ENCODE assay signal across 8 cellular contexts in the genomic region with DNA sequence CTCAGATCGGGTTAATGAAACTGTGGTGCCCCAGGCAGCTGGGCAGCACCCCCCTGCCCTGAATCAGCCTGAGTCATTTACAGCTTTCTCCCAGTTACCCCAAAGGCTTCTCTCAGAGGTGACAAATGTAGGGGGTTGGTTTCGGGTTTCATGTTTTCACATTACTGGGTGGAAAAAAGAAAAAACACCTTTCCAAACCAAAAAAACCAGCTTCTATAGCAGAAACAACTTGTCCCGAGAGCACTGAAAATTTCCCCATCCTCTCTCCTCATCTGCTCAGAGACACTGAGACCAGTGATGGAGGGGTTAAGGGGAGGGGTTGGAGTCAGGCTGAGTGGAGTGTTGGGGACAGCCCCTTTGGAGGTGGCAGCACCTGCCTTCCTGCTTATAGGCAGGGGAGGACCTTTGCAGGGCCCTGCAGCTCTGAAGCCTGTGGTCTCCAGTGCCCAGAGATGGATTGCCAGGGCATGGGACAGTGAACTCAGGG. TPM values are rescaled to one million over a fixed set of nuclear protein-coding genes. Genes with fewer than 3 reads are reported as not detected.
DNase-seq lines count a peak whose midpoint lies in the region; ATAC-seq, FAIRE-seq and TF ChIP-seq lines count a peak whose summit lies in the region.

No MANE protein-coding gene starts in this region.

- WGBS in HUES64, result 55% methylated on average over 2 of the region's 3 CpGs
- WGBS in K562 (ENCODE audit: insufficient coverage, low coverage, missing lambda C conversion rate), result 62% methylated on average over 3 of the region's 3 CpGs

- no peaks in the 10 kb centered on the region for H3K27me3 ChIP-seq in HUES64 (ENCODE audit: insufficient read depth, low read length)
- no peaks in the 10 kb centered on the region for H3K27me3 ChIP-seq in K562 (ENCODE audit: control insufficient read depth in 2 of 2, insufficient read depth in 2 of 2, low read length in 2 of 2)
- H3K27me3 ChIP-seq in dorsolateral prefrontal cortex, result no peaks in the 10 kb centered on the region
- no peaks in the 10 kb centered on the region for H3K27me3 ChIP-seq in right atrium auricular region

- no peak overlapping the region for H2AFZ ChIP-seq in K562 (ENCODE audit: low read depth, low read length)

- POLR2A ChIA-PET in K562 (lab: Yijun Ruan, JAX), result interaction anchor here (0.6 to 4.0 kb wide), 13 partner anchors 9 to 1982 kb away, joined by 3 to 43 read pairs (median 5); a partner anchor contains a TSS

- in situ Hi-C loops in K562 (cut with MboI), result loop anchor here (25.0 kb wide), 1 partner anchor 559 kb away; no protein-coding TSS in a partner anchor

- H3K27ac ChIP-seq in HUES64 (ENCODE audit: low read depth, low read length), result 0 out of 2 replicates have a peak overlapping the region, but pooled peaks have one; percentile 15
- H3K27ac ChIP-seq in K562 (ENCODE audit: extremely low read depth, low read depth, low read length), result no peak overlapping the region
- no peak overlapping the region for H3K27ac ChIP-seq in dorsolateral prefrontal cortex
- no peak overlapping the region for H3K27ac ChIP-seq in right atrium auricular region

- CTCF ChIA-PET in K562 (lab: Yijun Ruan, JAX; ENCODE audit: low intra/inter-chr PET ratio), result no interaction called here

- no peaks in the 10 kb centered on the region for H3K79me2 ChIP-seq in K562 (ENCODE audit: control insufficient read depth, insufficient read depth, low read length)

- TF ChIP-seq RAD21 in K562 (CRISPR knock-in tag; conservative IDR thresholded peaks at IDR 0.05 in 1 of 2, IDR thresholded peaks at IDR 0.05 in 1 of 2), result no peak

- no peaks in the 10 kb centered on the region for H3K9me1 ChIP-seq in K562 (ENCODE audit: control insufficient read depth, insufficient read depth, low read length)

- intact Hi-C loops in K562 (cut with micrococcal nuclease) (no loop called here), dorsolateral prefrontal cortex (cut with DNase I) (loop anchor here (5.0 to 10.0 kb wide), 3 partner anchors 789 to 809 kb away; no protein-coding TSS in a partner anchor)

- H3K9ac ChIP-seq in HUES64 (ENCODE audit: low read depth, low read length) (no peak overlapping the region), K562 (ENCODE audit: insufficient read depth in 1 of 2, low read depth in 2 of 2, low read length in 2 of 2) (no peak overlapping the region)

- peaks cover 21% of the 10 kb centered on the region for H4K20me1 ChIP-seq in K562 (replicated peaks; ENCODE audit: control insufficient read depth, insufficient read depth, low read length)

- H3K36me3 ChIP-seq in HUES64 (ENCODE audit: insufficient read depth, low read length) (peaks cover 34% of the 10 kb centered on the region), K562 (ENCODE audit: control insufficient read depth, insufficient read depth, low read length) (peaks cover 43% of the 10 kb centered on the region), right atrium auricular region (peaks cover 28% of the 10 kb centered on the region)

- no peak overlapping the region for H3K4me2 ChIP-seq in K562 (ENCODE audit: insufficient read depth, low read length)

- no TSS peak for BruUV-seq in K562 (replicated peaks; lab: Mats Ljungman, UMichigan)

- H3K4me3 ChIP-seq in HUES64 (ENCODE audit: low read length), result no peak overlapping the region
- no peak overlapping the region for H3K4me3 ChIP-seq in K562
- no peak overlapping the region for H3K4me3 ChIP-seq in dorsolateral prefrontal cortex
- no peak overlapping the region for H3K4me3 ChIP-seq in right atrium auricular region

- TF ChIP-seq POLR2A in K562 (conservative IDR thresholded peaks at IDR 0.05), result no peak

- ATAC-seq in GM18508 (IDR thresholded peaks at IDR 0.05; ENCODE audit: insufficient read depth, unreplicated experiment) (peak; percentile 44), GM21619 (IDR thresholded peaks at IDR 0.05; ENCODE audit: unreplicated experiment) (peak; percentile 61), K562 (peak; percentile 49)
- peak; percentile 91 for ATAC-seq in stimulated activated naive CD8-positive, alpha-beta T cell treated with anti-CD3 and anti-CD28 coated beads, Interleukin-15, Interleukin-2, amounts not matched to agents 100 U/mL and 50 U/mL, for 24 hours

- no peak for TF ChIP-seq EP300 in K562 (IDR thresholded peaks at IDR 0.05; ENCODE audit: low read length)

- no peak for DNase-seq in K562 (ENCODE audit: extremely low read depth in 1 of 4, low spot score in 3 of 4)
- DNase-seq in stimulated activated naive CD8-positive, alpha-beta T cell treated with anti-CD3 and anti-CD28 coated beads, Interleukin-15, Interleukin-2, amounts not matched to agents 100 U/mL and 50 U/mL, for 24 hours, result peak; percentile 80
- DNase-seq in dorsolateral prefrontal cortex, result no peak
- DNase-seq in HTR-8/SVneo (ENCODE audit: insufficient read length, low spot score), result no peak
- no peak for DNase-seq in right atrium auricular region (ENCODE audit: low spot score)

- TF ChIP-seq CTCF in K562 (IDR thresholded peaks at IDR 0.05 in 2 of 3, conservative IDR thresholded peaks at IDR 0.05 in 1 of 3; ENCODE audit: insufficient read depth in 2 of 3, low read depth in 1 of 3, low read length in 3 of 3), result no peak
- TF ChIP-seq CTCF in dorsolateral prefrontal cortex (IDR thresholded peaks at IDR 0.05 in 54 of 56, conservative IDR thresholded peaks at IDR 0.05 in 2 of 56; ENCODE audit: low read depth in 1 of 56, partially characterized antibody in 56 of 56), result no peak
- no peak for TF ChIP-seq CTCF in right atrium auricular region (IDR thresholded peaks at IDR 0.05)

- H3K4me1 ChIP-seq in HUES64 (ENCODE audit: insufficient read depth, low read length), result peaks cover 36% of the 10 kb centered on the region
- H3K4me1 ChIP-seq in K562 (replicated peaks in 1 of 2; ENCODE audit: control insufficient read depth in 2 of 2, insufficient read depth in 2 of 2, low read length in 2 of 2), result peaks cover 10 to 34% of the 10 kb centered on the region in 2 experiments; a peak in 4 of 5 replicates
- H3K4me1 ChIP-seq in right atrium auricular region, result peaks cover 0 to 28% of the 10 kb centered on the region in 2 donors

- H3K9me3 ChIP-seq in HUES64 (ENCODE audit: insufficient read depth, low read depth, low read length), result no peaks in the 10 kb centered on the region
- no peaks in the 10 kb centered on the region for H3K9me3 ChIP-seq in K562 (replicated peaks; ENCODE audit: control insufficient read depth, insufficient read depth, low read depth, low read length)
- H3K9me3 ChIP-seq in right atrium auricular region, result no peaks in the 10 kb centered on the region

- no peak for FAIRE-seq in K562 (lab: Jason Lieb, UNC)
- FAIRE-seq in HTR-8/SVneo (lab: Jason Lieb, UNC), result no peak

RNA-seq across cellular contexts. Expression of a gene that starts 15.6 kb away (rescaled TPM):
- polyA plus RNA-seq in HUES64 (2013, experiment 1 of 2), result 64.1 TPM
- 66.8 TPM for polyA plus RNA-seq in HUES64 (2013, experiment 2 of 2)
- 67.0 and 115 TPM in 2 replicates for total RNA-seq in K562 (2011; cell fraction: chromatin; rRNA removed; ENCODE audit: low replicate concordance)
- 37.6 and 49.2 TPM in 2 replicates for total RNA-seq in K562 (2011; cell fraction: nucleolus; rRNA removed)
- 97.2 and 146 TPM in 2 replicates for total RNA-seq in K562 (2011; cell fraction: nucleoplasm; rRNA removed)
- 125 and 137 TPM in 2 replicates for total RNA-seq in K562 (2014; rRNA removed)
- total RNA-seq in K562 (2014; rRNA removed; fragmentation: Illumina TruSeq; extraction: Trizol), result 215 and 251 TPM in 2 replicates
- total RNA-seq in K562 (2015; rRNA removed; fragmentation: Illumina TruSeq; extraction: Trizol), result 214 and 221 TPM in 2 replicates
- total RNA-seq in K562 (2021), result 124 and 129 TPM in 2 replicates
- 67.6 and 91.1 TPM in 2 replicates for polyA plus RNA-seq in K562 (2011; rRNA removed)
- polyA plus RNA-seq in K562 (2011; cell fraction: cytosol; rRNA removed), result 22.4 and 42.7 TPM in 2 replicates
- polyA plus RNA-seq in K562 (2011; cell fraction: nucleus; rRNA removed), result 18.0 and 28.1 TPM in 2 replicates
- 76.5 and 96.7 TPM in 2 replicates for polyA plus RNA-seq in K562 (2012)
- polyA plus RNA-seq in K562 (2014; fragmentation: Illumina TruSeq; extraction: Trizol), result 329 and 378 TPM in 2 replicates
- polyA plus RNA-seq in K562 (2014; fragmentation: Nextera tagmentation; extraction: Ambion mirVana), result 100 to 1,000 TPM; 269 to 303 TPM
- 167 and 253 TPM in 2 replicates for polyA plus RNA-seq in K562 (2014; rRNA removed)
- polyA minus RNA-seq in K562 (2011; rRNA and poly(A)+ RNA removed), result 46.0 and 51.0 TPM in 2 replicates
- polyA minus RNA-seq in K562 (2011; cell fraction: cytosol; rRNA and poly(A)+ RNA removed), result 25.8 and 26.4 TPM in 2 replicates
- polyA minus RNA-seq in K562 (2011; cell fraction: nucleus; rRNA and poly(A)+ RNA removed), result 17.6 and 38.0 TPM in 2 replicates
- total RNA-seq in dorsolateral prefrontal cortex, result 10 to 100 TPM; 13.6 to 33.4 (median 24.4) TPM
- total RNA-seq in right atrium auricular region, result 10 to 100 TPM; 29.2 to 53.7 TPM

RNA-seq across cellular contexts. Expression of a gene that starts 18.4 kb away (rescaled TPM):
- polyA plus RNA-seq in HUES64 (2013, experiment 1 of 2), result 7.4 TPM
- polyA plus RNA-seq in HUES64 (2013, experiment 2 of 2), result 9.1 TPM
- total RNA-seq in K562 (2011; cell fraction: chromatin; rRNA removed; ENCODE audit: low replicate concordance), result not detected in 2 replicates
- 0.13 TPM in 1 of 2 replicates, not detected in the other for total RNA-seq in K562 (2011; cell fraction: nucleolus; rRNA removed)
- total RNA-seq in K562 (2011; cell fraction: nucleoplasm; rRNA removed), result not detected in 2 replicates
- total RNA-seq in K562 (2014; rRNA removed) (0.08 and 0.09 TPM in 2 replicates), K562 (2014; rRNA removed; fragmentation: Illumina TruSeq; extraction: Trizol) (not detected in 2 replicates), K562 (2015; rRNA removed; fragmentation: Illumina TruSeq; extraction: Trizol) (not detected in 2 replicates), K562 (2021) (not detected in 2 replicates), dorsolateral prefrontal cortex (1 to 10 TPM; 1.6 to 8.4 (median 4.4) TPM), right atrium auricular region (not detected)
- polyA plus RNA-seq in K562 (2011; rRNA removed) (0.05 TPM in 1 of 2 replicates, not detected in the other), K562 (2014; fragmentation: Illumina TruSeq; extraction: Trizol) (not detected in 2 replicates), K562 (2014; fragmentation: Nextera tagmentation; extraction: Ambion mirVana) (not detected), K562 (2014; rRNA removed) (not detected in 2 replicates)
- not detected in 2 replicates for polyA plus RNA-seq in K562 (2011; cell fraction: cytosol; rRNA removed)
- polyA plus RNA-seq in K562 (2011; cell fraction: nucleus; rRNA removed), result 0.06 and 0.15 TPM in 2 replicates
- not detected in 2 replicates for polyA plus RNA-seq in K562 (2012)
- not detected in 2 replicates for polyA minus RNA-seq in K562 (2011; rRNA and poly(A)+ RNA removed)
- polyA minus RNA-seq in K562 (2011; cell fraction: cytosol; rRNA and poly(A)+ RNA removed), result not detected in 2 replicates
- 0.13 and 0.33 TPM in 2 replicates for polyA minus RNA-seq in K562 (2011; cell fraction: nucleus; rRNA and poly(A)+ RNA removed)

RNA-seq across cellular contexts. Expression of a gene that starts 22.8 kb away (rescaled TPM):
- 19.7 TPM for polyA plus RNA-seq in HUES64 (2013, experiment 1 of 2)
- 20.8 TPM for polyA plus RNA-seq in HUES64 (2013, experiment 2 of 2)
- total RNA-seq in K562 (2011; cell fraction: chromatin; rRNA removed; ENCODE audit: low replicate concordance), result 89.8 and 202 TPM in 2 replicates
- 99.7 and 116 TPM in 2 replicates for total RNA-seq in K562 (2011; cell fraction: nucleolus; rRNA removed)
- 98.0 and 139 TPM in 2 replicates for total RNA-seq in K562 (2011; cell fraction: nucleoplasm; rRNA removed)
- total RNA-seq in K562 (2014; rRNA removed), result 55.7 and 80.3 TPM in 2 replicates
- total RNA-seq in K562 (2014; rRNA removed; fragmentation: Illumina TruSeq; extraction: Trizol), result 22.6 and 27.7 TPM in 2 replicates
- 34.1 and 35.1 TPM in 2 replicates for total RNA-seq in K562 (2015; rRNA removed; fragmentation: Illumina TruSeq; extraction: Trizol)
- total RNA-seq in K562 (2021), result 123 and 144 TPM in 2 replicates
- 14.8 and 18.9 TPM in 2 replicates for polyA plus RNA-seq in K562 (2011; rRNA removed)
- 31.0 and 53.9 TPM in 2 replicates for polyA plus RNA-seq in K562 (2011; cell fraction: cytosol; rRNA removed)
- polyA plus RNA-seq in K562 (2011; cell fraction: nucleus; rRNA removed), result 58.4 and 84.8 TPM in 2 replicates
- polyA plus RNA-seq in K562 (2012), result 76.0 and 140 TPM in 2 replicates
- polyA plus RNA-seq in K562 (2014; fragmentation: Illumina TruSeq; extraction: Trizol), result 117 and 145 TPM in 2 replicates
- 1 to 10 TPM; 6.1 to 8.0 TPM for polyA plus RNA-seq in K562 (2014; fragmentation: Nextera tagmentation; extraction: Ambion mirVana)
- polyA plus RNA-seq in K562 (2014; rRNA removed), result 56.7 and 61.4 TPM in 2 replicates
- polyA minus RNA-seq in K562 (2011; rRNA and poly(A)+ RNA removed), result 26.4 and 29.9 TPM in 2 replicates
- 46.4 and 60.9 TPM in 2 replicates for polyA minus RNA-seq in K562 (2011; cell fraction: cytosol; rRNA and poly(A)+ RNA removed)
- polyA minus RNA-seq in K562 (2011; cell fraction: nucleus; rRNA and poly(A)+ RNA removed), result 41.9 and 46.1 TPM in 2 replicates
- 10 to 100 TPM in 51 of 120 experiments, 1 to 10 TPM in 69; 5.8 to 18.5 (median 9.6) TPM for total RNA-seq in dorsolateral prefrontal cortex
- total RNA-seq in right atrium auricular region, result 10 to 100 TPM in 1 of 2 donors, 1 to 10 TPM in 1; 8.0 to 16.0 TPM

RNA-seq across cellular contexts. Expression of a gene that starts 38.3 kb away (rescaled TPM):
- polyA plus RNA-seq in HUES64 (2013, experiment 1 of 2), result 123 TPM
- 106 TPM for polyA plus RNA-seq in HUES64 (2013, experiment 2 of 2)
- total RNA-seq in K562 (2011; cell fraction: chromatin; rRNA removed; ENCODE audit: low replicate concordance), result 120 and 207 TPM in 2 replicates
- total RNA-seq in K562 (2011; cell fraction: nucleolus; rRNA removed), result 64.9 and 65.3 TPM in 2 replicates
- total RNA-seq in K562 (2011; cell fraction: nucleoplasm; rRNA removed), result 96.5 and 110 TPM in 2 replicates
- 237 and 305 TPM in 2 replicates for total RNA-seq in K562 (2014; rRNA removed)
- total RNA-seq in K562 (2014; rRNA removed; fragmentation: Illumina TruSeq; extraction: Trizol), result 303 and 319 TPM in 2 replicates
- total RNA-seq in K562 (2015; rRNA removed; fragmentation: Illumina TruSeq; extraction: Trizol), result 348 and 384 TPM in 2 replicates
- total RNA-seq in K562 (2021), result 177 and 184 TPM in 2 replicates
- polyA plus RNA-seq in K562 (2011; rRNA removed), result 131 and 193 TPM in 2 replicates
- 44.6 and 75.3 TPM in 2 replicates for polyA plus RNA-seq in K562 (2011; cell fraction: cytosol; rRNA removed)
- polyA plus RNA-seq in K562 (2011; cell fraction: nucleus; rRNA removed), result 44.8 and 71.7 TPM in 2 replicates
- polyA plus RNA-seq in K562 (2012), result 105 and 258 TPM in 2 replicates
- polyA plus RNA-seq in K562 (2014; fragmentation: Illumina TruSeq; extraction: Trizol), result 305 and 350 TPM in 2 replicates
- 100 to 1,000 TPM; 197 to 467 TPM for polyA plus RNA-seq in K562 (2014; fragmentation: Nextera tagmentation; extraction: Ambion mirVana)
- 237 and 245 TPM in 2 replicates for polyA plus RNA-seq in K562 (2014; rRNA removed)
- polyA minus RNA-seq in K562 (2011; rRNA and poly(A)+ RNA removed), result 201 and 210 TPM in 2 replicates
- 101 and 121 TPM in 2 replicates for polyA minus RNA-seq in K562 (2011; cell fraction: cytosol; rRNA and poly(A)+ RNA removed)
- polyA minus RNA-seq in K562 (2011; cell fraction: nucleus; rRNA and poly(A)+ RNA removed), result 39.4 and 86.4 TPM in 2 replicates
- total RNA-seq in dorsolateral prefrontal cortex, result 10 to 100 TPM; 30.2 to 67.9 (median 44.5) TPM
- total RNA-seq in right atrium auricular region, result 10 to 100 TPM; 20.4 to 22.1 TPM
